2 cellular contexts compared by ENCODE assay signal in genomic region chr9:130661461-130662098, GRCh38.
TF ChIP-seq lines count a peak whose summit lies in the region.

No MANE protein-coding gene starts in this region.

TF ChIP-seq in SK-N-SH, 30 proteins besides CTCF, POLR2A, EP300 and RAD21 (continued from another document):
- TF ChIP-seq FOXJ3 (CRISPR knock-in tag; IDR thresholded peaks at IDR 0.05) (no peak), REST (IDR thresholded peaks at IDR 0.05; ENCODE audit: low read depth, low read length) (no peak)

TF ChIP-seq in SK-N-SH treated with all-trans-retinoic acid at 6 μM for 48 hours, 23 proteins besides CTCF, POLR2A, EP300 and RAD21 (continued from another document):
- TF ChIP-seq CSRNP3 (CRISPR knock-in tag; IDR thresholded peaks at IDR 0.05) (no peak), ZNF565 (CRISPR knock-in tag; conservative IDR thresholded peaks at IDR 0.05; ENCODE audit: low read depth) (no peak), TOX (CRISPR knock-in tag; IDR thresholded peaks at IDR 0.05; ENCODE audit: borderline replicate concordance) (no peak), TCF4 (CRISPR knock-in tag; IDR thresholded peaks at IDR 0.05; ENCODE audit: borderline replicate concordance) (no peak), ARNTL (CRISPR knock-in tag; IDR thresholded peaks at IDR 0.05; ENCODE audit: borderline replicate concordance, low read depth) (no peak), SNAI2 (CRISPR knock-in tag; IDR thresholded peaks at IDR 0.05) (no peak), CREB5 (CRISPR knock-in tag; IDR thresholded peaks at IDR 0.05; ENCODE audit: low read depth) (no peak), RARB (CRISPR knock-in tag; IDR thresholded peaks at IDR 0.05) (no peak)
